In genomic region chr9:99172129-99173091, GRCh38 we compare ENCODE assay signal across 13 cellular contexts. TPM values are rescaled to one million over a fixed set of nuclear protein-coding genes. Genes with fewer than 3 reads are reported as not detected.
DNase-seq lines count a peak whose midpoint lies in the region; ATAC-seq, FAIRE-seq and TF ChIP-seq lines count a peak whose summit lies in the region.
"Had no signal": no experiment of that assay in that cellular context is flagged by ENCODE, and none has a peak within 500 bp of the region (broad histone marks: within the 10 kb centered on the region; RNA-seq: fewer than 3 reads in every experiment).

No MANE protein-coding gene starts in this region.

- WGBS in K562 (ENCODE audit: insufficient coverage, low coverage, missing lambda C conversion rate) = 3% methylated on average over 9 of the region's 9 CpGs
- WGBS in spleen, 5 donors = 84 to 90% (median 86%) methylated on average over 9 of the region's 9 CpGs

- H3K36me3 ChIP-seq in cardiac muscle cell = no peaks in the 10 kb centered on the region
- H3K36me3 ChIP-seq in K562 (ENCODE audit: control insufficient read depth, insufficient read depth, low read length) = no peaks in the 10 kb centered on the region
- H3K36me3 ChIP-seq in spleen = no peaks in the 10 kb centered on the region
- H3K36me3 ChIP-seq in PC-9 (ENCODE audit: low read depth) = no peaks in the 10 kb centered on the region
- no peaks in the 10 kb centered on the region for H3K36me3 ChIP-seq in gastrocnemius medialis
- H3K36me3 ChIP-seq: SJSA1 had no signal

- no peak overlapping the region for H3K9ac ChIP-seq in K562 (ENCODE audit: insufficient read depth in 1 of 2, low read depth in 2 of 2, low read length in 2 of 2)

- no peak for TF ChIP-seq CTCF in cardiac muscle cell (IDR thresholded peaks at IDR 0.05; ENCODE audit: low read depth, low read length)
- no peak for TF ChIP-seq CTCF in K562 (IDR thresholded peaks at IDR 0.05 in 2 of 3, conservative IDR thresholded peaks at IDR 0.05 in 1 of 3; ENCODE audit: insufficient read depth in 2 of 3, low read depth in 1 of 3, low read length in 3 of 3)
- no peak for TF ChIP-seq CTCF in spleen (IDR thresholded peaks at IDR 0.05 in 8 of 11, conservative IDR thresholded peaks at IDR 0.05 in 3 of 11)
- no peak for TF ChIP-seq CTCF in PC-9 (conservative IDR thresholded peaks at IDR 0.05)
- TF ChIP-seq CTCF in gastrocnemius medialis (IDR thresholded peaks at IDR 0.05 in 4 of 5, conservative IDR thresholded peaks at IDR 0.05 in 1 of 5) = no peak

- H3K4me2 ChIP-seq in K562 (ENCODE audit: insufficient read depth, low read length) = no peak overlapping the region
- no peak overlapping the region for H3K4me2 ChIP-seq in PC-9

- H3K4me1 ChIP-seq in cardiac muscle cell (ENCODE audit: low read depth) (peaks cover 46% of the 10 kb centered on the region), K562 (replicated peaks in 1 of 2; ENCODE audit: control insufficient read depth in 2 of 2, insufficient read depth in 2 of 2, low read length in 2 of 2) (no peaks in the 10 kb centered on the region; a peak in 1 of 5 replicates), spleen (peaks cover 0 to 10% (median 0%) of the 10 kb centered on the region in 6 donors), PC-9 (replicated peaks; ENCODE audit: insufficient read depth) (no peaks in the 10 kb centered on the region), gastrocnemius medialis (no peaks in the 10 kb centered on the region)

- CTCF ChIA-PET in K562 (lab: Yijun Ruan, JAX; ENCODE audit: low intra/inter-chr PET ratio) = no interaction called here
- CTCF ChIA-PET in PC-9 (lab: Charles Lee) = no interaction called here

- no peak for ATAC-seq in left cardiac atrium
- ATAC-seq in K562 = no peak
- ATAC-seq in stimulated activated naive B cell treated with anti-CD40 and anti-IgM and Interleukin-4, amounts not matched to agents 10 μg/mL and 1 μg/mL and 100 μg/mL, for 72 hours (replicated peaks) = no peak
- ATAC-seq in gastrocnemius medialis = no peak
- ATAC-seq: left colon had no signal

- POLR2A ChIA-PET in K562 (lab: Yijun Ruan, JAX) = interaction anchor here (0.7 to 1.7 kb wide), 5 partner anchors 9 to 987 kb away, joined by 3 to 10 read pairs (median 4); no protein-coding TSS in a partner anchor
- POLR2A ChIA-PET in PC-9 (lab: Charles Lee; ENCODE audit: unreplicated experiment) = interaction anchor here (0.7 kb wide), 1 partner anchor 1098 kb away, joined by 5 read pairs; no protein-coding TSS in a partner anchor

- no peaks in the 10 kb centered on the region for H3F3A ChIP-seq in PC-9 (ENCODE audit: insufficient read depth, low read depth)

- no peaks in the 10 kb centered on the region for H3K9me2 ChIP-seq in PC-9 (ENCODE audit: insufficient read depth)

- BruUV-seq in K562 (replicated peaks; lab: Mats Ljungman, UMichigan) (no TSS peak), PC-9 (replicated peaks; lab: Mats Ljungman, UMichigan) (no TSS peak)

- no peak for TF ChIP-seq EP300 in K562 (IDR thresholded peaks at IDR 0.05; ENCODE audit: low read length)

- H3K27me3 ChIP-seq in cardiac muscle cell (no peaks in the 10 kb centered on the region), K562 (ENCODE audit: control insufficient read depth in 2 of 2, insufficient read depth in 2 of 2, low read length in 2 of 2) (peaks cover 0 to 19% of the 10 kb centered on the region in 2 experiments), spleen (replicated peaks in 1 of 7) (no peaks in the 10 kb centered on the region), PC-9 (ENCODE audit: insufficient read depth, low read depth) (no peaks in the 10 kb centered on the region), gastrocnemius medialis (peaks cover 0 to 4% (median 0%) of the 10 kb centered on the region in 3 donors)
- H3K27me3 ChIP-seq: SJSA1 had no signal

- no peaks in the 10 kb centered on the region for H4K20me1 ChIP-seq in K562 (replicated peaks; ENCODE audit: control insufficient read depth, insufficient read depth, low read length)
- no peaks in the 10 kb centered on the region for H4K20me1 ChIP-seq in PC-9 (ENCODE audit: insufficient read depth)

- DNase-seq in cardiac muscle cell (ENCODE audit: low read depth in 1 of 2, low spot score in 1 of 2) (peak in 1 of 2 donors; percentile 60), left cardiac atrium (no peak), NCI-H2227 (lab: John Stamatoyannopoulos, UW; ENCODE audit: unreplicated experiment) (peak; percentile 22), K562 (ENCODE audit: extremely low read depth in 1 of 4, low spot score in 3 of 4) (no peak), spleen (no peak), PC-9 (no peak), gastrocnemius medialis (no peak)
- DNase-seq in stimulated activated naive B cell treated with anti-CD40 and anti-IgM and Interleukin-4, amounts not matched to agents 10 μg/mL and 1 μg/mL and 100 μg/mL, for 72 hours = no peak
- DNase-seq: amniotic stem cell; effector CD4-positive, alpha-beta T cell; left colon; nucleus accumbens had no signal

- H3K27me3 Mint-ChIP-seq in stimulated activated naive B cell treated with anti-CD40 and anti-IgM and Interleukin-4, amounts not matched to agents 10 μg/mL and 1 μg/mL and 100 μg/mL, for 72 hours = no peaks in the 10 kb centered on the region

- peaks cover 4 to 7% of the 10 kb centered on the region in 2 donors for H3K36me3 Mint-ChIP-seq in stimulated activated naive B cell treated with anti-CD40 and anti-IgM and Interleukin-4, amounts not matched to agents 10 μg/mL and 1 μg/mL and 100 μg/mL, for 72 hours

- no peaks in the 10 kb centered on the region for H3K9me1 ChIP-seq in K562 (ENCODE audit: control insufficient read depth, insufficient read depth, low read length)

- H3K4me3 ChIP-seq in cardiac muscle cell = no peak overlapping the region
- H3K4me3 ChIP-seq in K562 = no peak overlapping the region
- H3K4me3 ChIP-seq in spleen = no peak overlapping the region
- H3K4me3 ChIP-seq in PC-9 = no peak overlapping the region
- no peak overlapping the region for H3K4me3 ChIP-seq in gastrocnemius medialis
- H3K4me3 ChIP-seq: SJSA1 had no signal

- no peak overlapping the region for H3K4me3 Mint-ChIP-seq in stimulated activated naive B cell treated with anti-CD40 and anti-IgM and Interleukin-4, amounts not matched to agents 10 μg/mL and 1 μg/mL and 100 μg/mL, for 72 hours

- H3K79me2 ChIP-seq in K562 (ENCODE audit: control insufficient read depth, insufficient read depth, low read length) (no peaks in the 10 kb centered on the region), PC-9 (ENCODE audit: low read depth) (no peaks in the 10 kb centered on the region)

- TF ChIP-seq RAD21 in K562 (CRISPR knock-in tag; conservative IDR thresholded peaks at IDR 0.05 in 1 of 2, IDR thresholded peaks at IDR 0.05 in 1 of 2) = no peak

- TF ChIP-seq POLR2A in K562 (conservative IDR thresholded peaks at IDR 0.05) = no peak
- no peak for TF ChIP-seq POLR2A in spleen (IDR thresholded peaks at IDR 0.05)
- no peak for TF ChIP-seq POLR2A in gastrocnemius medialis (IDR thresholded peaks at IDR 0.05)

- H3K4me1 Mint-ChIP-seq in stimulated activated naive B cell treated with anti-CD40 and anti-IgM and Interleukin-4, amounts not matched to agents 10 μg/mL and 1 μg/mL and 100 μg/mL, for 72 hours = peaks cover 45 to 75% of the 10 kb centered on the region in 2 donors

- intact Hi-C loops in left cardiac atrium (cut with DNase I) = no loop called here
- intact Hi-C loops in K562 (cut with micrococcal nuclease) = no loop called here
- intact Hi-C loops in spleen (cut with DNase I; ENCODE audit: low total_unique reads) = no loop called here
- intact Hi-C loops in PC-9 (cut with micrococcal nuclease; ENCODE audit: unreplicated experiment) = no loop called here
- intact Hi-C loops in gastrocnemius medialis (cut with DNase I; ENCODE audit: low total_unique reads) = loop anchor here (10.0 kb wide), 1 partner anchor 1042 kb away; no protein-coding TSS in a partner anchor

- FAIRE-seq in K562 (lab: Jason Lieb, UNC) = no peak

- in situ Hi-C loops in K562 (cut with MboI) = no loop called here
- in situ Hi-C loops in gastrocnemius medialis (cut with MboI; ENCODE audit: low sequenced_read_pairs in 4 of 4) = no loop called here

- H3K9me3 Mint-ChIP-seq in stimulated activated naive B cell treated with anti-CD40 and anti-IgM and Interleukin-4, amounts not matched to agents 10 μg/mL and 1 μg/mL and 100 μg/mL, for 72 hours = no peaks in the 10 kb centered on the region

- peak overlapping the region; percentile 5 for H3K27ac Mint-ChIP-seq in stimulated activated naive B cell treated with anti-CD40 and anti-IgM and Interleukin-4, amounts not matched to agents 10 μg/mL and 1 μg/mL and 100 μg/mL, for 72 hours

- H3K9me3 ChIP-seq in cardiac muscle cell (ENCODE audit: low read depth) = no peaks in the 10 kb centered on the region
- H3K9me3 ChIP-seq in K562 (replicated peaks; ENCODE audit: control insufficient read depth, insufficient read depth, low read depth, low read length) = no peaks in the 10 kb centered on the region
- H3K9me3 ChIP-seq in spleen = no peaks in the 10 kb centered on the region
- H3K9me3 ChIP-seq in PC-9 (ENCODE audit: insufficient read depth, low read depth) = no peaks in the 10 kb centered on the region
- H3K9me3 ChIP-seq in gastrocnemius medialis = no peaks in the 10 kb centered on the region
- H3K9me3 ChIP-seq: SJSA1 had no signal

- H3K27ac ChIP-seq in cardiac muscle cell (peak overlapping the region; percentile 86), K562 (ENCODE audit: extremely low read depth, low read depth, low read length) (no peak overlapping the region), spleen (no peak overlapping the region), PC-9 (no peak overlapping the region), gastrocnemius medialis (no peak overlapping the region)
- H3K27ac ChIP-seq: SJSA1 had no signal

- H2AFZ ChIP-seq in K562 (ENCODE audit: low read depth, low read length) (no peak overlapping the region), PC-9 (no peak overlapping the region)

RNA-seq across cellular contexts. Expression of gene ALG2, which starts 49.3 kb away (rescaled TPM):
- 38.3 and 46.3 TPM in 2 replicates for total RNA-seq in cardiac muscle cell
- polyA plus RNA-seq in cardiac muscle cell = 44.4 and 46.9 TPM in 2 replicates
- 10 to 100 TPM; 15.1 to 29.3 TPM for total RNA-seq in left cardiac atrium
- total RNA-seq in K562 (2011; cell fraction: chromatin; rRNA removed; ENCODE audit: low replicate concordance) = 32.6 and 41.8 TPM in 2 replicates
- 42.9 and 43.7 TPM in 2 replicates for total RNA-seq in K562 (2011; cell fraction: nucleolus; rRNA removed)
- 40.1 and 41.9 TPM in 2 replicates for total RNA-seq in K562 (2011; cell fraction: nucleoplasm; rRNA removed)
- 17.8 and 20.6 TPM in 2 replicates for total RNA-seq in K562 (2014; rRNA removed)
- 24.3 and 24.7 TPM in 2 replicates for total RNA-seq in K562 (2014; rRNA removed; fragmentation: Illumina TruSeq; extraction: Trizol)
- 23.8 and 25.2 TPM in 2 replicates for total RNA-seq in K562 (2015; rRNA removed; fragmentation: Illumina TruSeq; extraction: Trizol)
- total RNA-seq in K562 (2021) = 17.2 and 18.2 TPM in 2 replicates
- polyA plus RNA-seq in K562 (2011; rRNA removed) = 41.9 and 44.4 TPM in 2 replicates
- polyA plus RNA-seq in K562 (2011; cell fraction: cytosol; rRNA removed) = 25.6 and 30.4 TPM in 2 replicates
- polyA plus RNA-seq in K562 (2011; cell fraction: nucleus; rRNA removed) = 34.9 and 41.2 TPM in 2 replicates
- polyA plus RNA-seq in K562 (2012) = 15.8 and 24.9 TPM in 2 replicates
- 23.7 and 28.7 TPM in 2 replicates for polyA plus RNA-seq in K562 (2014; fragmentation: Illumina TruSeq; extraction: Trizol)
- polyA plus RNA-seq in K562 (2014; fragmentation: Nextera tagmentation; extraction: Ambion mirVana) = 1 to 10 TPM; 4.9 to 7.3 TPM
- polyA plus RNA-seq in K562 (2014; rRNA removed) = 18.1 and 20.2 TPM in 2 replicates
- 27.3 and 28.5 TPM in 2 replicates for polyA minus RNA-seq in K562 (2011; rRNA and poly(A)+ RNA removed)
- polyA minus RNA-seq in K562 (2011; cell fraction: cytosol; rRNA and poly(A)+ RNA removed) = 11.8 and 12.3 TPM in 2 replicates
- 13.5 and 24.4 TPM in 2 replicates for polyA minus RNA-seq in K562 (2011; cell fraction: nucleus; rRNA and poly(A)+ RNA removed)
- 10 to 100 TPM; 24.6 to 39.5 (median 27.2) TPM for total RNA-seq in spleen
- 10 to 100 TPM; 15.4 to 17.7 (median 16.9) TPM for polyA plus RNA-seq in spleen
- 30.2 and 32.6 TPM in 2 replicates for total RNA-seq in PC-9 (2021)
- 10 to 100 TPM; 12.3 to 19.9 (median 14.7) TPM for total RNA-seq in gastrocnemius medialis

RNA-seq across cellular contexts. Expression of gene SEC61B, which starts 49.7 kb away (rescaled TPM):
- total RNA-seq in cardiac muscle cell = 57.8 and 134 TPM in 2 replicates
- 176 and 213 TPM in 2 replicates for polyA plus RNA-seq in cardiac muscle cell
- total RNA-seq in left cardiac atrium = 10 to 100 TPM; 60.4 to 77.8 TPM
- 18.6 and 28.3 TPM in 2 replicates for total RNA-seq in K562 (2011; cell fraction: chromatin; rRNA removed; ENCODE audit: low replicate concordance)
- total RNA-seq in K562 (2011; cell fraction: nucleolus; rRNA removed) = 17.2 and 19.5 TPM in 2 replicates
- total RNA-seq in K562 (2011; cell fraction: nucleoplasm; rRNA removed) = 33.0 and 51.6 TPM in 2 replicates
- 147 and 158 TPM in 2 replicates for total RNA-seq in K562 (2014; rRNA removed)
- total RNA-seq in K562 (2014; rRNA removed; fragmentation: Illumina TruSeq; extraction: Trizol) = 166 and 177 TPM in 2 replicates
- 218 and 221 TPM in 2 replicates for total RNA-seq in K562 (2015; rRNA removed; fragmentation: Illumina TruSeq; extraction: Trizol)
- 172 and 185 TPM in 2 replicates for total RNA-seq in K562 (2021)
- polyA plus RNA-seq in K562 (2011; rRNA removed) = 168 and 177 TPM in 2 replicates
- polyA plus RNA-seq in K562 (2011; cell fraction: cytosol; rRNA removed) = 277 and 293 TPM in 2 replicates
- polyA plus RNA-seq in K562 (2011; cell fraction: nucleus; rRNA removed) = 65.7 and 84.3 TPM in 2 replicates
- 336 and 342 TPM in 2 replicates for polyA plus RNA-seq in K562 (2012)
- 214 and 271 TPM in 2 replicates for polyA plus RNA-seq in K562 (2014; fragmentation: Illumina TruSeq; extraction: Trizol)
- polyA plus RNA-seq in K562 (2014; fragmentation: Nextera tagmentation; extraction: Ambion mirVana) = 100 to 1,000 TPM in 1 of 2 experiments, 10 to 100 TPM in 1; 57.8 to 107 TPM
- polyA plus RNA-seq in K562 (2014; rRNA removed) = 213 and 262 TPM in 2 replicates
- polyA minus RNA-seq in K562 (2011; rRNA and poly(A)+ RNA removed) = 64.2 and 69.9 TPM in 2 replicates
- polyA minus RNA-seq in K562 (2011; cell fraction: cytosol; rRNA and poly(A)+ RNA removed) = 23.0 and 34.8 TPM in 2 replicates
- 16.8 and 28.4 TPM in 2 replicates for polyA minus RNA-seq in K562 (2011; cell fraction: nucleus; rRNA and poly(A)+ RNA removed)
- 100 to 1,000 TPM in 1 of 7 donors, 10 to 100 TPM in 6; 70.4 to 147 (median 86.9) TPM for total RNA-seq in spleen
- 100 to 1,000 TPM; 175 to 244 (median 244) TPM for polyA plus RNA-seq in spleen
- total RNA-seq in PC-9 (2021) = 97.7 and 163 TPM in 2 replicates
- 10 to 100 TPM; 20.5 to 50.5 (median 24.9) TPM for total RNA-seq in gastrocnemius medialis
